ENCODE assay signal across 12 cellular contexts in genomic region chr4:189202869-189203271, GRCh38.
DNase-seq lines count a peak whose midpoint lies in the region; ATAC-seq, FAIRE-seq and TF ChIP-seq lines count a peak whose summit lies in the region.
"Had no signal": no experiment of that assay in that cellular context is flagged by ENCODE, and none has a peak within 500 bp of the region (broad histone marks: within the 10 kb centered on the region; RNA-seq: fewer than 3 reads in every experiment).

No MANE protein-coding gene starts in this region.

- H3K4me3 ChIP-seq in liver (ENCODE audit: low read depth in 1 of 3, low read length in 3 of 3): peak overlapping the region in 1 of 3 donors; percentile 58
- H3K4me3 ChIP-seq in HepG2 (replicated peaks in 1 of 3; ENCODE audit: insufficient read depth in 1 of 3, low read depth in 2 of 3, low read length in 3 of 3): no peak overlapping the region

- peaks cover 21% of the 10 kb centered on the region for H3K4me1 Mint-ChIP-seq in activated T-helper 1 cell treated with anti-CD3 and anti-CD28 coated beads, Interleukin-12 subunit alpha, Interleukin-12 subunit beta, Interleukin-2, Interleukin-4 antibody, amounts not matched to agents 30 ng/mL and 10 ng/mL and 1 ng/mL, durations not matched to agents 14 hours and 24 hours and 36 hours (ENCODE audit: low read depth)

- H3K36me3 Mint-ChIP-seq in activated T-helper 1 cell treated with anti-CD3 and anti-CD28 coated beads, Interleukin-12 subunit alpha, Interleukin-12 subunit beta, Interleukin-2, Interleukin-4 antibody, amounts not matched to agents 30 ng/mL and 10 ng/mL and 1 ng/mL, durations not matched to agents 14 hours and 24 hours and 36 hours (ENCODE audit: low read depth): no peaks in the 10 kb centered on the region
- H3K36me3 Mint-ChIP-seq: CD14-positive monocyte had no signal

- TF ChIP-seq RAD21 in liver (IDR thresholded peaks at IDR 0.05): no peak
- no peak for TF ChIP-seq RAD21 in HepG2 (CRISPR knock-in tag; IDR thresholded peaks at IDR 0.05)

- no peak overlapping the region for H3K27ac Mint-ChIP-seq in activated T-helper 1 cell treated with anti-CD3 and anti-CD28 coated beads, Interleukin-12 subunit alpha, Interleukin-12 subunit beta, Interleukin-2, Interleukin-4 antibody, amounts not matched to agents 30 ng/mL and 10 ng/mL and 1 ng/mL, durations not matched to agents 14 hours and 24 hours and 36 hours
- H3K27ac Mint-ChIP-seq: stimulated activated naive CD8-positive, alpha-beta T cell treated with anti-CD3 and anti-CD28 coated beads, Interleukin-15, Interleukin-2, amounts not matched to agents 100 ng/mL and 50 ng/mL, for 24 hours had no signal

- TF ChIP-seq EP300 in HepG2 (IDR thresholded peaks at IDR 0.05; ENCODE audit: low read depth in 2 of 2, low read length in 2 of 2) (no peak), HepG2 (CRISPR knock-in tag; IDR thresholded peaks at IDR 0.05; ENCODE audit: borderline replicate concordance) (no peak)

- H3K27me3 ChIP-seq in liver (ENCODE audit: control insufficient read depth in 4 of 4, insufficient read depth in 4 of 4, low read length in 3 of 4) (no peaks in the 10 kb centered on the region), HepG2 (ENCODE audit: control insufficient read depth in 1 of 2, insufficient read depth in 2 of 2, low read length in 2 of 2) (0 out of 5 replicates have a peak, but pooled peaks cover 0 to 4% of the 10 kb centered on the region in 2 experiments)
- H3K27me3 ChIP-seq: SJSA1 had no signal

- H3K4me2 ChIP-seq in HepG2 (ENCODE audit: low read depth, low read length): no peak overlapping the region

- no peak for FAIRE-seq in HepG2 (lab: Jason Lieb, UNC)
- FAIRE-seq: kidney had no signal

- H3K4me1 ChIP-seq in liver (ENCODE audit: control insufficient read depth in 4 of 4, insufficient read depth in 4 of 4, low read length in 3 of 4): peaks cover 0 to 6% (median 5%) of the 10 kb centered on the region in 4 donors
- H3K4me1 ChIP-seq in HepG2 (ENCODE audit: insufficient read depth, low read length): no peaks in the 10 kb centered on the region
- H3K4me1 ChIP-seq: SJSA1 had no signal

- H3K9ac ChIP-seq in liver (ENCODE audit: low read depth in 1 of 2, low read length in 2 of 2) (peak overlapping the region; percentile 10 to 83), HepG2 (ENCODE audit: insufficient read depth, low read depth, low read length) (no peak overlapping the region)

- no peak for ATAC-seq in HepG2
- no peak for ATAC-seq in HG03460 (IDR thresholded peaks at IDR 0.05; ENCODE audit: unreplicated experiment)

- in situ Hi-C loops in HepG2 (cut with HindIII; ENCODE audit: extremely low pct_ligation_motif_present, low pct_unique_long_range_greater_than_20kb): no loop called here

- peaks cover 3% of the 10 kb centered on the region for H3K27me3 Mint-ChIP-seq in activated T-helper 1 cell treated with anti-CD3 and anti-CD28 coated beads, Interleukin-12 subunit alpha, Interleukin-12 subunit beta, Interleukin-2, Interleukin-4 antibody, amounts not matched to agents 30 ng/mL and 10 ng/mL and 1 ng/mL, durations not matched to agents 14 hours and 24 hours and 36 hours (ENCODE audit: insufficient read depth)
- H3K27me3 Mint-ChIP-seq: stimulated activated naive CD8-positive, alpha-beta T cell treated with anti-CD3 and anti-CD28 coated beads, Interleukin-15, Interleukin-2, amounts not matched to agents 100 ng/mL and 50 ng/mL, for 24 hours had no signal

- POLR2A ChIA-PET in HepG2 (lab: Yijun Ruan, JAX): no interaction called here

- H3K27ac ChIP-seq in liver (ENCODE audit: low read depth in 1 of 2, low read length in 2 of 2) (no peak overlapping the region), HepG2 (ENCODE audit: extremely low read length, insufficient read depth, low read length) (no peak overlapping the region)
- H3K27ac ChIP-seq: SJSA1 had no signal

- no peak overlapping the region for H2AFZ ChIP-seq in HepG2 (ENCODE audit: low read length)

- 41% methylated on average over 8 of the region's 8 CpGs for WGBS in liver
- 26% methylated on average over 8 of the region's 8 CpGs for WGBS in HepG2 (ENCODE audit: low lambda C conversion rate)

- DNase-seq in HepG2 (ENCODE audit: low spot score) (no peak), islet precursor cell (peak; percentile 78), NCI-H226 (no peak), NCI-H524 treated with DMSO at 0.1 percent for 48 hours (lab: John Stamatoyannopoulos, UW) (no peak)
- DNase-seq in activated T-helper 1 cell treated with anti-CD3 and anti-CD28 coated beads, Interleukin-12 subunit alpha, Interleukin-12 subunit beta, Interleukin-2, Interleukin-4 antibody, amounts not matched to agents 30 ng/mL and 10 ng/mL and 1 ng/mL, durations not matched to agents 14 hours and 24 hours and 36 hours (ENCODE audit: low spot score): no peak
- DNase-seq in stimulated activated naive CD4-positive, alpha-beta T cell (lab: John Stamatoyannopoulos, UW): no peak

- intact Hi-C loops in HepG2 (cut with micrococcal nuclease; ENCODE audit: unreplicated experiment): loop anchor here (5.0 kb wide), 2 partner anchors 231 to 421 kb away; no protein-coding TSS in a partner anchor
- intact Hi-C loops in activated T-helper 1 cell treated with anti-CD3 and anti-CD28 coated beads, Interleukin-12 subunit alpha, Interleukin-12 subunit beta, Interleukin-2, Interleukin-4 antibody, amounts not matched to agents 30 ng/mL and 10 ng/mL and 1 ng/mL, durations not matched to agents 14 hours and 24 hours and 36 hours (cut with micrococcal nuclease): no loop called here

- no peak for TF ChIP-seq POLR2A in HepG2 (IDR thresholded peaks at IDR 0.05; ENCODE audit: insufficient read depth in 1 of 2, low read depth in 2 of 2, low read length in 2 of 2)

- no TSS peak for BruUV-seq in HepG2 (replicated peaks; lab: Mats Ljungman, UMichigan)

- H3K36me3 ChIP-seq in liver (ENCODE audit: control insufficient read depth in 4 of 4, insufficient read depth in 3 of 4, low read depth in 1 of 4, low read length in 3 of 4) (no peaks in the 10 kb centered on the region), HepG2 (replicated peaks in 1 of 2; ENCODE audit: control insufficient read depth in 1 of 2, insufficient read depth in 2 of 2, low read length in 2 of 2) (no peaks in the 10 kb centered on the region)
- H3K36me3 ChIP-seq: SJSA1 had no signal

- H3K4me3 Mint-ChIP-seq in activated T-helper 1 cell treated with anti-CD3 and anti-CD28 coated beads, Interleukin-12 subunit alpha, Interleukin-12 subunit beta, Interleukin-2, Interleukin-4 antibody, amounts not matched to agents 30 ng/mL and 10 ng/mL and 1 ng/mL, durations not matched to agents 14 hours and 24 hours and 36 hours: peak overlapping the region; percentile 12
- H3K4me3 Mint-ChIP-seq: stimulated activated naive CD8-positive, alpha-beta T cell treated with anti-CD3 and anti-CD28 coated beads, Interleukin-15, Interleukin-2, amounts not matched to agents 100 ng/mL and 50 ng/mL, for 24 hours had no signal

- CTCF ChIA-PET in HepG2 (lab: Yijun Ruan, JAX; ENCODE audit: low intra/inter-chr PET ratio, low total read pairs): interaction anchor here (1.5 to 1.8 kb wide), 2 partner anchors 1274 to 1596 kb away, joined by 7 to 12 read pairs; no protein-coding TSS in a partner anchor

- H4K20me1 ChIP-seq in HepG2 (ENCODE audit: insufficient read depth, low read length): no peaks in the 10 kb centered on the region

- no peaks in the 10 kb centered on the region for H3K79me2 ChIP-seq in HepG2 (ENCODE audit: insufficient read depth, low read length)

- TF ChIP-seq CTCF in liver (IDR thresholded peaks at IDR 0.05; ENCODE audit: low read depth, low read length, missing input control): no peak
- no peak for TF ChIP-seq CTCF in HepG2 (CRISPR knock-in tag; IDR thresholded peaks at IDR 0.05)

- no peaks in the 10 kb centered on the region for H3K9me3 ChIP-seq in liver (ENCODE audit: control insufficient read depth in 4 of 4, low read length in 3 of 4)
- H3K9me3 ChIP-seq in HepG2 (ENCODE audit: low read length): no peaks in the 10 kb centered on the region
- H3K9me3 ChIP-seq: SJSA1 had no signal

- H3K9me3 Mint-ChIP-seq in activated T-helper 1 cell treated with anti-CD3 and anti-CD28 coated beads, Interleukin-12 subunit alpha, Interleukin-12 subunit beta, Interleukin-2, Interleukin-4 antibody, amounts not matched to agents 30 ng/mL and 10 ng/mL and 1 ng/mL, durations not matched to agents 14 hours and 24 hours and 36 hours: peaks cover 3% of the 10 kb centered on the region
- H3K9me3 Mint-ChIP-seq: CD14-positive monocyte had no signal

TF ChIP-seq in liver, 16 proteins besides CTCF, POLR2A, EP300 and RAD21:
- no peak for TF ChIP-seq ATF3 (IDR thresholded peaks at IDR 0.05)

TF ChIP-seq in HepG2, 621 proteins besides CTCF, POLR2A, EP300 and RAD21 (continues in another document):
- TF ChIP-seq FIP1L1 (IDR thresholded peaks at IDR 0.05; ENCODE audit: borderline replicate concordance, insufficient read depth, low read depth, low read length): no peak
- TF ChIP-seq ZFYVE20 (CRISPR knock-in tag; IDR thresholded peaks at IDR 0.05; ENCODE audit: borderline replicate concordance, low read depth): no peak
- TF ChIP-seq, protein P1, sequence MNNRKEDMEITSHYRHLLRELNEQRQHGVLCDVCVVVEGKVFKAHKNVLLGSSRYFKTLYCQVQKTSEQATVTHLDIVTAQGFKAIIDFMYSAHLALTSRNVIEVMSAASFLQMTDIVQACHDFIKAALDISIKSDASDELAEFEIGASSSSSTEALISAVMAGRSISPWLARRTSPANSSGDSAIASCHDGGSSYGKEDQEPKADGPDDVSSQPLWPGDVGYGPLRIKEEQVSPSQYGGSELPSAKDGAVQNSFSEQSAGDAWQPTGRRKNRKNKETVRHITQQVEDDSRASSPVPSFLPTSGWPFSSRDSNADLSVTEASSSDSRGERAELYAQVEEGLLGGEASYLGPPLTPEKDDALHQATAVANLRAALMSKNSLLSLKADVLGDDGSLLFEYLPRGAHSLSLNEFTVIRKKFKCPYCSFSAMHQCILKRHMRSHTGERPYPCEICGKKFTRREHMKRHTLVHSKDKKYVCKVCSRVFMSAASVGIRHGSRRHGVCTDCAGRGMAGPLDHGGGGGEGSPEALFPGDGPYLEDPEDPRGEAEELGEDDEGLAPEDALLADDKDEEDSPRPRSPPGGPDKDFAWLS (CRISPR knock-in tag; IDR thresholded peaks at IDR 0.05; ENCODE audit: borderline replicate concordance): no peak
- TF ChIP-seq REL (CRISPR knock-in tag; conservative IDR thresholded peaks at IDR 0.05): no peak
- no peak for TF ChIP-seq BCL6 (CRISPR knock-in tag; IDR thresholded peaks at IDR 0.05)
